In the genomic region with DNA sequence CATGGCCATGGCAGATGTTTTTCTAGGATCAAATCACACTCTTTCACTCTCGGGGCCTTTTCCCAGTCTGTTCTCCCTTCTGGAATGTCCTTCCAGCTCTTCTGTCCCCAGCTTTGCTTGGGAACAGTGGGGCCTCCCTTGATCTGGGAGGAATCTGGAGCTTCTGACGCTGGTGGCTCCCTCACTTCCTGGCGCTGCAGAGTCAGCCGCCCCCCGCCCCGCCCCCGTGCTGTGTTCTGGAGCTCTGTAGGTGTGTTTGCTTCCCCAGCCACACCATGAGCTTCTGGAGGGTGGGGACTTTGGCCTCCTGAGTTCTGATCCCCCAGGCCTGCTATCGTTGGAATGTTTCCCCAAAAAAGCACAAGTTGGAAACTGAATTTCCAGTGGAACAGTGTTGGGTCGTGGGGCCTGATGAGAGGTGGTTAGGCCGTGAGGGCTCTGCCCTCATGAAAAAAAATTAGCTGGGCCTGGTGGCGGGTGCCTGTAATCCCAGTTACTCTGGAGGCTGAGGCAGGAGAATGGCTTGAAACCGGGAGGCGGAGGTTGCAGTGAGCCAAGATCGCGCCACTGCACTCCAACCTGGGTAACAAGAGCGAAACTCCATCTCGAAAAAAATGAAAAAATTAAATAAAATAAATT, we compare ENCODE assay signal across 1 cellular context.
TF ChIP-seq lines count a peak whose summit lies in the region.

No MANE protein-coding gene starts in this region.

TF ChIP-seq in IMR-90, 13 proteins besides CTCF, POLR2A, EP300 and RAD21 (continued from another document):
- TF ChIP-seq ELK1 (IDR thresholded peaks at IDR 0.05; ENCODE audit: borderline replicate concordance, low read depth, low read length) (no peak), NFE2L2 (IDR thresholded peaks at IDR 0.05; ENCODE audit: low read depth, low read length) (no peak), USF2 (IDR thresholded peaks at IDR 0.05; ENCODE audit: low read depth, low read length) (no peak), MAZ (IDR thresholded peaks at IDR 0.05; ENCODE audit: borderline replicate concordance, low read depth, low read length) (no peak), CEBPB (IDR thresholded peaks at IDR 0.05; ENCODE audit: low read depth, low read length) (no peak), FOS (IDR thresholded peaks at IDR 0.05; ENCODE audit: low read depth, low read length) (no peak), SMC3 (IDR thresholded peaks at IDR 0.05; ENCODE audit: low read depth, low read length) (no peak), RFX5 (IDR thresholded peaks at IDR 0.05; ENCODE audit: low read depth, low read length) (no peak)
